14 cellular contexts compared by ENCODE assay signal in genomic region chr1:159879977-159880376, GRCh38. TPM values are rescaled to one million over a fixed set of nuclear protein-coding genes. Genes with fewer than 3 reads are reported as not detected.
A peak's percentile ranks its signal among the peaks of the same experiment; 100 is the strongest.
DNase-seq lines count a peak whose midpoint lies in the region; ATAC-seq and TF ChIP-seq lines count a peak whose summit lies in the region.
"Had no signal": no experiment of that assay in that cellular context is flagged by ENCODE, and none has a peak within 500 bp of the region (broad histone marks: within the 10 kb centered on the region; RNA-seq: fewer than 3 reads in every experiment).

No MANE protein-coding gene starts in this region.

- CTCF ChIA-PET in mammary epithelial cell (lab: Charles Lee; ENCODE audit: low non-redundant PET) = no interaction called here

- H3K27me3 ChIP-seq in mammary epithelial cell (ENCODE audit: insufficient read depth, low read length) (no peaks in the 10 kb centered on the region), neutrophil (no peaks in the 10 kb centered on the region)

- H3K9me3 ChIP-seq in mammary epithelial cell (replicated peaks; ENCODE audit: insufficient read depth, low read length) = no peaks in the 10 kb centered on the region
- no peaks in the 10 kb centered on the region for H3K9me3 ChIP-seq in neutrophil

- no peak overlapping the region for H2AFZ ChIP-seq in mammary epithelial cell (ENCODE audit: low read depth, low read length)

- intact Hi-C loops in mammary epithelial cell (cut with micrococcal nuclease) = loop anchor here (10.0 kb wide), 1 partner anchor 285 kb away; no protein-coding TSS in a partner anchor

- H3K4me1 ChIP-seq in mammary epithelial cell (ENCODE audit: insufficient read depth, low read length) = peaks cover 44% of the 10 kb centered on the region
- peaks cover 47 to 50% of the 10 kb centered on the region in 2 experiments for H3K4me1 ChIP-seq in neutrophil (ENCODE audit: control insufficient read depth in 1 of 2, insufficient read depth in 1 of 2, low read depth in 1 of 2, low read length in 1 of 2)

- DNase-seq in GF-D8 (lab: John Stamatoyannopoulos, UW) = peak; percentile 40
- peak; percentile 54 for DNase-seq in NCI-H226
- peak; percentile 79 for DNase-seq in mammary epithelial cell
- no peak for DNase-seq in stimulated activated CD4-positive, alpha-beta T cell treated with anti-CD3 and anti-CD28 coated beads, Interleukin-2, amount 100 ng/mL, for 48 hours
- no peak for DNase-seq in NCI-H526 treated with DMSO at 0.1 percent for 48 hours (lab: John Stamatoyannopoulos, UW)
- DNase-seq: caudate nucleus; stimulated activated naive CD4-positive, alpha-beta T cell treated with Interleukin-2 at 50 U/mL for 16 hours had no signal

- ATAC-seq in HG03159 (IDR thresholded peaks at IDR 0.05; ENCODE audit: unreplicated experiment) = no peak
- ATAC-seq in HG03520 (IDR thresholded peaks at IDR 0.05; ENCODE audit: unreplicated experiment) = no peak
- ATAC-seq: esophagus mucosa, WTC11 had no signal

- WGBS in mammary epithelial cell (ENCODE audit: low coverage, missing lambda C conversion rate) = 40% methylated on average over 4 of the region's 4 CpGs

- in situ Hi-C loops in mammary epithelial cell (cut with MboI; ENCODE audit: low sequenced_read_pairs in 2 of 2) = loop anchor here in 1 of 2 donors (25.0 kb wide), 1 partner anchor 718 kb away; the partner anchor contains the start of gene CADM3

- H3K4me3 ChIP-seq in mammary epithelial cell (replicated peaks in 1 of 3; ENCODE audit: insufficient read depth in 1 of 3, low read depth in 2 of 3, low read length in 3 of 3) = no peak overlapping the region
- peak overlapping the region; percentile 16 to 28 for H3K4me3 ChIP-seq in neutrophil (ENCODE audit: low read depth in 1 of 2, low read length in 1 of 2)

- no peaks in the 10 kb centered on the region for H3K79me2 ChIP-seq in mammary epithelial cell (ENCODE audit: insufficient read depth, low read length)

- no peak overlapping the region for H3K9ac ChIP-seq in mammary epithelial cell (ENCODE audit: insufficient read depth, low read length)

- dilution Hi-C loops in mammary epithelial cell (cut with HindIII; ENCODE audit: low sequenced_read_pairs) = loop anchor here (25.0 kb wide), 2 partner anchors 293 to 668 kb away; partner anchors contain the start of genes ACKR1 and APCS

- H3K36me3 ChIP-seq in mammary epithelial cell (ENCODE audit: insufficient read depth, low read length) = no peaks in the 10 kb centered on the region
- no peaks in the 10 kb centered on the region for H3K36me3 ChIP-seq in neutrophil

- TF ChIP-seq CTCF in mammary epithelial cell (conservative IDR thresholded peaks at IDR 0.05 in 1 of 2, IDR thresholded peaks at IDR 0.05 in 1 of 2; ENCODE audit: extremely low read depth in 1 of 2, insufficient read depth in 1 of 2, low read depth in 1 of 2, low read length in 2 of 2) (no peak), neutrophil (IDR thresholded peaks at IDR 0.05) (no peak)

- no peaks in the 10 kb centered on the region for H4K20me1 ChIP-seq in mammary epithelial cell (ENCODE audit: insufficient read depth, low read length)

- no TSS peak for BruUV-seq in mammary epithelial cell (replicated peaks; lab: Mats Ljungman, UMichigan)

- H3K4me2 ChIP-seq in mammary epithelial cell (ENCODE audit: insufficient read depth, low read depth, low read length) = peak overlapping the region; percentile 18

- peak overlapping the region; percentile 8 for H3K27ac ChIP-seq in mammary epithelial cell (ENCODE audit: insufficient read depth, low read depth, low read length)
- H3K27ac ChIP-seq in neutrophil = peak overlapping the region; percentile 75

RNA-seq across cellular contexts. Expression of gene VSIG8, which starts 17.5 kb away (rescaled TPM):
- total RNA-seq in mammary epithelial cell = not detected
- polyA plus RNA-seq in mammary epithelial cell = not detected
- not detected for polyA minus RNA-seq in mammary epithelial cell
- total RNA-seq: osteocyte, WTC11 had no signal

RNA-seq across cellular contexts. Expression of gene CFAP45, which starts 20.0 kb away (rescaled TPM):
- total RNA-seq in mammary epithelial cell = under 1 TPM in 1 of 2 donors, not detected in 1; 0.82 TPM
- polyA plus RNA-seq in mammary epithelial cell = 0.36 TPM
- not detected for polyA minus RNA-seq in mammary epithelial cell
- total RNA-seq: HT-29 had no signal

RNA-seq across cellular contexts. Expression of gene TAGLN2, which starts 45.3 kb away (rescaled TPM):
- 100 to 1,000 TPM; 178 to 454 TPM for total RNA-seq in mammary epithelial cell
- polyA plus RNA-seq in mammary epithelial cell = 748 TPM
- 594 TPM for polyA minus RNA-seq in mammary epithelial cell

RNA-seq across cellular contexts. Expression of gene SLAMF8, which starts 53.3 kb away (rescaled TPM):
- not detected for total RNA-seq in mammary epithelial cell
- not detected for polyA plus RNA-seq in mammary epithelial cell
- polyA minus RNA-seq in mammary epithelial cell = not detected
- total RNA-seq: HT-29, osteocyte, WTC11 had no signal

Comparison
In these comparisons a context has a peak if more than half of its experiments do, and no peak if none do; other contexts are left out.
1. DNase-seq: peak in GF-D8 (single experiment), NCI-H226 (single experiment) and mammary epithelial cell (single experiment); none in stimulated activated CD4-positive, alpha-beta T cell treated with anti-CD3 and anti-CD28 coated beads, Interleukin-2, amount 100 ng/mL, for 48 hours (0 of 2) and NCI-H526 treated with DMSO at 0.1 percent for 48 hours (single experiment).
2. H3K4me3 ChIP-seq: peak in neutrophil (2 of 2); none in mammary epithelial cell (0 of 3).